In the genomic region with DNA sequence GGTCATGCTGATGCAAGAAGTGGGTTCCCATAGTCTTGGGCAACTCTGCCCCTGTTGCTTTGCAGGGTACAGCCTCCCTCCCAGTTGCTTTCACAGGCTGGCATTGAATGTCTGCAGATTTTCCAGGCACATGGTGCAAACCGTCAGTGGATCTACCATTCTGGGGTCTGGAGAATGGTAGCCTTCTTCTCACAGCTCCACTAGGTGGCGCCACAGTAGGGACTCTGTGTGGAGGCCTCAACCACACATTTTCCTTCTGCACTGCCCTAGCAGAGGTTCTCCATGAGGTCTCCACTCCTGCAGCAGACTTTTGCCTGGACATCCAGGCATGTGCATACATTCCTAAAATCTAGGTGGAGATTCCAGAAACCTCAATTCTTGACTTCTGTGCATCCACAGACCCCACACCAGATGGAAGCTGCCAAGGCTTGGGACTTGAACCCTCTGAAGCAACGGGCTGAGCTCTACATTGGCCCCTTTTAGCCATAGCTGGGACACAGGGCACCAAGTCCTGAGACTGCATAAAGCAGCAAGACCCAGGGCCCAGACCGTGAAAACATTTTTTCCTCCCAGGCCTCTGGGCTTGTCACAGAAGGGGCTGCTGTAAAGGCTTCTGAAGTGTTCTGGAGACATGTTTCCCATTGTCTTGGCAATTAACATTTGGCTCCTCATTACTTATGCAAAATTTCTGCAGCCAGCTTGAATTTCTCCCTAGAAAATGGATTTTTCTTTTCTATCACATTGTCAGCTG, we compare ENCODE assay signal across 11 cellular contexts.
DNase-seq lines count a peak whose midpoint lies in the region; ATAC-seq and TF ChIP-seq lines count a peak whose summit lies in the region.
"Had no signal": no experiment of that assay in that cellular context is flagged by ENCODE, and none has a peak within 500 bp of the region (broad histone marks: within the 10 kb centered on the region; RNA-seq: fewer than 3 reads in every experiment).

No MANE protein-coding gene starts in this region.

- TF ChIP-seq CTCF in MM.1S (IDR thresholded peaks at IDR 0.05; ENCODE audit: low read length) (peak; percentile 46), colonic mucosa (IDR thresholded peaks at IDR 0.05) (no peak), upper lobe of right lung (IDR thresholded peaks at IDR 0.05) (peak; percentile 20)

- H3K27me3 ChIP-seq in MM.1S (replicated peaks; ENCODE audit: insufficient read depth, low read length) (no peaks in the 10 kb centered on the region), colonic mucosa (no peaks in the 10 kb centered on the region), upper lobe of right lung (no peaks in the 10 kb centered on the region), MG63 (no peaks in the 10 kb centered on the region)

- no peaks in the 10 kb centered on the region for H4K20me1 ChIP-seq in MM.1S (ENCODE audit: insufficient read depth, low read length)

- H3K4me1 ChIP-seq in MM.1S (ENCODE audit: low read length) (no peaks in the 10 kb centered on the region), colonic mucosa (no peaks in the 10 kb centered on the region), upper lobe of right lung (no peaks in the 10 kb centered on the region)

- H3K9me3 ChIP-seq in MM.1S (replicated peaks; ENCODE audit: insufficient read depth, low read length) (no peaks in the 10 kb centered on the region), colonic mucosa (no peaks in the 10 kb centered on the region), upper lobe of right lung (no peaks in the 10 kb centered on the region), MG63 (0 out of 2 replicates have a peak, but pooled peaks cover 4% of the 10 kb centered on the region)

- no peaks in the 10 kb centered on the region for H3K9me2 ChIP-seq in MM.1S (replicated peaks; ENCODE audit: insufficient read depth, low read length)

- H3K4me3 ChIP-seq in MM.1S (ENCODE audit: low read length) (no peak overlapping the region), colonic mucosa (no peak overlapping the region), upper lobe of right lung (no peak overlapping the region), MG63 (no peak overlapping the region)

- no peak for ATAC-seq in upper lobe of right lung
- ATAC-seq in HG03521 (IDR thresholded peaks at IDR 0.05; ENCODE audit: unreplicated experiment), result no peak
- ATAC-seq: naive thymus-derived CD8-positive, alpha-beta T cell had no signal

- H3K9ac ChIP-seq in MM.1S (ENCODE audit: low read length) (no peak overlapping the region), colonic mucosa (ENCODE audit: low read depth in 2 of 2, low read length in 2 of 2) (no peak overlapping the region)

- no peaks in the 10 kb centered on the region for H3K79me2 ChIP-seq in MM.1S (ENCODE audit: low read length)

- intact Hi-C loops in colonic mucosa (cut with DNase I) (no loop called here), upper lobe of right lung (cut with DNase I) (no loop called here)

- H3K4me2 ChIP-seq in MM.1S (ENCODE audit: low read depth, low read length), result no peak overlapping the region

- no peaks in the 10 kb centered on the region for H3K36me3 ChIP-seq in MM.1S (replicated peaks; ENCODE audit: insufficient read depth, low read length)
- no peaks in the 10 kb centered on the region for H3K36me3 ChIP-seq in colonic mucosa
- H3K36me3 ChIP-seq in upper lobe of right lung, result no peaks in the 10 kb centered on the region
- no peaks in the 10 kb centered on the region for H3K36me3 ChIP-seq in MG63

- H3K27ac ChIP-seq in MM.1S (ENCODE audit: low read length), result no peak overlapping the region
- H3K27ac ChIP-seq in colonic mucosa, result no peak overlapping the region
- no peak overlapping the region for H3K27ac ChIP-seq in upper lobe of right lung

- H3F3A ChIP-seq in MM.1S (ENCODE audit: insufficient read depth, low read length), result no peaks in the 10 kb centered on the region

- H2AFZ ChIP-seq in MM.1S (ENCODE audit: low read length), result no peak overlapping the region

- peak; percentile 14 for DNase-seq in stimulated activated CD4-positive, alpha-beta T cell treated with anti-CD3 and anti-CD28 coated beads, Interleukin-15, amount 100 ng/mL, for 24 hours
- no peak for DNase-seq in stimulated activated CD4-positive, alpha-beta T cell treated with anti-CD3 and anti-CD28 coated beads, Interleukin-12 subunit alpha, Interleukin-12 subunit beta, amount 100 ng/mL, for 4 hours
- DNase-seq in MM.1S, result no peak
- peak; percentile 26 for DNase-seq in colonic mucosa
- no peak for DNase-seq in upper lobe of right lung
- no peak for DNase-seq in RKO (ENCODE audit: low spot score)
- no peak for DNase-seq in MG63
- DNase-seq: anterior cingulate cortex; CD8-positive, alpha-beta memory T cell had no signal

Comparison
In these comparisons a context has a peak if more than half of its experiments do, and no peak if none do; other contexts are left out.
1. DNase-seq: peak in stimulated activated CD4-positive, alpha-beta T cell treated with anti-CD3 and anti-CD28 coated beads, Interleukin-15, amount 100 ng/mL, for 24 hours (single experiment) and colonic mucosa (single experiment); none in stimulated activated CD4-positive, alpha-beta T cell treated with anti-CD3 and anti-CD28 coated beads, Interleukin-12 subunit alpha, Interleukin-12 subunit beta, amount 100 ng/mL, for 4 hours (single experiment), MM.1S (single experiment), upper lobe of right lung (single experiment), RKO (single experiment) and MG63 (single experiment).